1 cellular context compared by ENCODE assay signal in genomic region chr19:57633832-57634131, GRCh38.
TF ChIP-seq lines count a peak whose summit lies in the region.

No MANE protein-coding gene starts in this region.

TF ChIP-seq in neural cell, 6 proteins besides CTCF, POLR2A, EP300 and RAD21 (continued from another document):
- no peak for TF ChIP-seq REST (IDR thresholded peaks at IDR 0.05; ENCODE audit: borderline replicate concordance)
- TF ChIP-seq TAF1 (IDR thresholded peaks at IDR 0.05; ENCODE audit: low read depth), result no peak
- TF ChIP-seq EZH2 (IDR thresholded peaks at IDR 0.05; ENCODE audit: borderline replicate concordance, insufficient read depth, low read length, poor library complexity, severe bottlenecking), result no peak
